In genomic region chr11:536841-537621, GRCh38 we compare ENCODE assay signal across 8 cellular contexts. TPM values are rescaled to one million over a fixed set of nuclear protein-coding genes. Genes with fewer than 3 reads are reported as not detected.
DNase-seq lines count a peak whose midpoint lies in the region; ATAC-seq and TF ChIP-seq lines count a peak whose summit lies in the region.

A gene with protein sequence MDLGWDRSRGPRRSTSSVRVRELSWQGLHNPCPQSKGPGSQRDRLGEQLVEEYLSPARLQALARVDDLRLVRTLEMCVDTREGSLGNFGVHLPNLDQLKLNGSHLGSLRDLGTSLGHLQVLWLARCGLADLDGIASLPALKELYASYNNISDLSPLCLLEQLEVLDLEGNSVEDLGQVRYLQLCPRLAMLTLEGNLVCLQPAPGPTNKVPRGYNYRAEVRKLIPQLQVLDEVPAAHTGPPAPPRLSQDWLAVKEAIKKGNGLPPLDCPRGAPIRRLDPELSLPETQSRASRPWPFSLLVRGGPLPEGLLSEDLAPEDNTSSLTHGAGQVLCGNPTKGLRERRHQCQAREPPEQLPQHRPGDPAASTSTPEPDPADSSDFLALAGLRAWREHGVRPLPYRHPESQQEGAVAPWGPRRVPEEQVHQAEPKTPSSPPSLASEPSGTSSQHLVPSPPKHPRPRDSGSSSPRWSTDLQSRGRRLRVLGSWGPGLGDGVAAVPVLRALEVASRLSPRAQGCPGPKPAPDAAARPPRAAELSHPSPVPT (plus strand): TSS chr11:537527. CDS start chr11:540685, 3,158 bp downstream.

- peak within 1 kb of the TSS; percentile 78 to 97 (median 92) for H3K27ac Mint-ChIP-seq in brain

- H3K4me1 Mint-ChIP-seq in brain: peaks cover 10% of the 10 kb centered on the region

- DNase-seq in GM10266 (ENCODE audit: extremely low spot score): peak; percentile 98
- peak; percentile 37 for DNase-seq in NCI-H1436 treated with DMSO at 0.1 percent for 48 hours (lab: John Stamatoyannopoulos, UW)
- DNase-seq in UCSD-AML1 (lab: John Stamatoyannopoulos, UW; ENCODE audit: unreplicated experiment): peak; percentile 89
- DNase-seq in iPS-NIHi7 (ENCODE audit: extremely low spot score): peak; percentile 94
- peak; percentile 79 to 88 for DNase-seq in stimulated activated CD4-positive, alpha-beta T cell treated with anti-CD3 and anti-CD28 coated beads, Interleukin-15, amount 100 ng/mL, for 1 hour (ENCODE audit: low read depth in 1 of 2, low spot score in 1 of 2)
- no peak for DNase-seq in medulla oblongata (ENCODE audit: extremely low spot score)

- no peaks in the 10 kb centered on the region for H3K27me3 Mint-ChIP-seq in brain

- peaks cover 0 to 4% (median 0%) of the 10 kb centered on the region in 5 experiments for H3K9me3 Mint-ChIP-seq in brain

- no peaks in the 10 kb centered on the region for H3K36me3 Mint-ChIP-seq in brain

- TF ChIP-seq CTCF in GM10266 (IDR thresholded peaks at IDR 0.05; ENCODE audit: control insufficient read depth, insufficient read depth, low read depth, missing control alignments) (no peak), brain (conservative IDR thresholded peaks at IDR 0.05) (no peak)

- H3K4me3 Mint-ChIP-seq in brain: peak within 1 kb of the TSS; percentile 90 to 94 (median 91)

- peak; percentile 41 for ATAC-seq in HG02623 (IDR thresholded peaks at IDR 0.05; ENCODE audit: unreplicated experiment)

RNA-seq across cellular contexts. Expression of the gene that starts here (rescaled TPM):
- 5.4 TPM for polyA plus RNA-seq in brain (ENCODE audit: insufficient read depth, low read depth, low replicate concordance)
